Comparison of ENCODE assay signal across 3 cellular contexts in the genomic region with DNA sequence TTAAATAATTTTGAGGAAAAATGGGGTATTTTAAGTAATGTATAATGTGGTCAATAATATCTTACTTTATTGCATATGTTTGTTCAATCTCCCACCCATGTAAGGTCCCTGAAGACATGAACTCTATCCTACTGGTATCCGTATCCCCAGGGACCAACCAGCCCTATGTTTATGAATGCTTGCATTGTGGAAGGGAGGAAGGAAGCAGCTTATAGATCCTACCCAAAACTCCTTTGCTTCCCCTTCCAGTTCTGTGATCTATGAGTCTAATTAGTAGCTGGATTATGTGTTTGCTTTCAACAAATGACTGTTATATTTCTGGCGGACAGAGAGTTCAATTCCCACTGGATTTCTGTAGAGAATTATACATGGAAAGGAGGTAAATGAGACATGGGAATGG.
TF ChIP-seq lines count a peak whose summit lies in the region.

No MANE protein-coding gene starts in this region.

TF ChIP-seq in SK-N-SH, 30 proteins besides CTCF, POLR2A, EP300 and RAD21 (continues in another document):
- TF ChIP-seq, protein P1, sequence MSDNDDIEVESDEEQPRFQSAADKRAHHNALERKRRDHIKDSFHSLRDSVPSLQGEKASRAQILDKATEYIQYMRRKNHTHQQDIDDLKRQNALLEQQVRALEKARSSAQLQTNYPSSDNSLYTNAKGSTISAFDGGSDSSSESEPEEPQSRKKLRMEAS (IDR thresholded peaks at IDR 0.05; ENCODE audit: low read depth): no peak
- no peak for TF ChIP-seq RFX5 (IDR thresholded peaks at IDR 0.05; ENCODE audit: low read length)
- TF ChIP-seq TAF1 (IDR thresholded peaks at IDR 0.05; ENCODE audit: borderline replicate concordance, low read depth, low read length): no peak
- TF ChIP-seq, protein P2, sequence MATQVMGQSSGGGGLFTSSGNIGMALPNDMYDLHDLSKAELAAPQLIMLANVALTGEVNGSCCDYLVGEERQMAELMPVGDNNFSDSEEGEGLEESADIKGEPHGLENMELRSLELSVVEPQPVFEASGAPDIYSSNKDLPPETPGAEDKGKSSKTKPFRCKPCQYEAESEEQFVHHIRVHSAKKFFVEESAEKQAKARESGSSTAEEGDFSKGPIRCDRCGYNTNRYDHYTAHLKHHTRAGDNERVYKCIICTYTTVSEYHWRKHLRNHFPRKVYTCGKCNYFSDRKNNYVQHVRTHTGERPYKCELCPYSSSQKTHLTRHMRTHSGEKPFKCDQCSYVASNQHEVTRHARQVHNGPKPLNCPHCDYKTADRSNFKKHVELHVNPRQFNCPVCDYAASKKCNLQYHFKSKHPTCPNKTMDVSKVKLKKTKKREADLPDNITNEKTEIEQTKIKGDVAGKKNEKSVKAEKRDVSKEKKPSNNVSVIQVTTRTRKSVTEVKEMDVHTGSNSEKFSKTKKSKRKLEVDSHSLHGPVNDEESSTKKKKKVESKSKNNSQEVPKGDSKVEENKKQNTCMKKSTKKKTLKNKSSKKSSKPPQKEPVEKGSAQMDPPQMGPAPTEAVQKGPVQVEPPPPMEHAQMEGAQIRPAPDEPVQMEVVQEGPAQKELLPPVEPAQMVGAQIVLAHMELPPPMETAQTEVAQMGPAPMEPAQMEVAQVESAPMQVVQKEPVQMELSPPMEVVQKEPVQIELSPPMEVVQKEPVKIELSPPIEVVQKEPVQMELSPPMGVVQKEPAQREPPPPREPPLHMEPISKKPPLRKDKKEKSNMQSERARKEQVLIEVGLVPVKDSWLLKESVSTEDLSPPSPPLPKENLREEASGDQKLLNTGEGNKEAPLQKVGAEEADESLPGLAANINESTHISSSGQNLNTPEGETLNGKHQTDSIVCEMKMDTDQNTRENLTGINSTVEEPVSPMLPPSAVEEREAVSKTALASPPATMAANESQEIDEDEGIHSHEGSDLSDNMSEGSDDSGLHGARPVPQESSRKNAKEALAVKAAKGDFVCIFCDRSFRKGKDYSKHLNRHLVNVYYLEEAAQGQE (IDR thresholded peaks at IDR 0.05; ENCODE audit: low read depth, low read length): no peak
- TF ChIP-seq, protein P3, sequence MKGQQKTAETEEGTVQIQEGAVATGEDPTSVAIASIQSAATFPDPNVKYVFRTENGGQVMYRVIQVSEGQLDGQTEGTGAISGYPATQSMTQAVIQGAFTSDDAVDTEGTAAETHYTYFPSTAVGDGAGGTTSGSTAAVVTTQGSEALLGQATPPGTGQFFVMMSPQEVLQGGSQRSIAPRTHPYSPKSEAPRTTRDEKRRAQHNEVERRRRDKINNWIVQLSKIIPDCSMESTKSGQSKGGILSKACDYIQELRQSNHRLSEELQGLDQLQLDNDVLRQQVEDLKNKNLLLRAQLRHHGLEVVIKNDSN (IDR thresholded peaks at IDR 0.05; ENCODE audit: borderline replicate concordance, low read depth): no peak
- TF ChIP-seq, protein P4, sequence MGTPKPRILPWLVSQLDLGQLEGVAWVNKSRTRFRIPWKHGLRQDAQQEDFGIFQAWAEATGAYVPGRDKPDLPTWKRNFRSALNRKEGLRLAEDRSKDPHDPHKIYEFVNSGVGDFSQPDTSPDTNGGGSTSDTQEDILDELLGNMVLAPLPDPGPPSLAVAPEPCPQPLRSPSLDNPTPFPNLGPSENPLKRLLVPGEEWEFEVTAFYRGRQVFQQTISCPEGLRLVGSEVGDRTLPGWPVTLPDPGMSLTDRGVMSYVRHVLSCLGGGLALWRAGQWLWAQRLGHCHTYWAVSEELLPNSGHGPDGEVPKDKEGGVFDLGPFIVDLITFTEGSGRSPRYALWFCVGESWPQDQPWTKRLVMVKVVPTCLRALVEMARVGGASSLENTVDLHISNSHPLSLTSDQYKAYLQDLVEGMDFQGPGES (IDR thresholded peaks at IDR 0.05; ENCODE audit: low read depth, low read length): no peak
- no peak for TF ChIP-seq FOXJ3 (CRISPR knock-in tag; IDR thresholded peaks at IDR 0.05)
- no peak for TF ChIP-seq SMC3 (IDR thresholded peaks at IDR 0.05; ENCODE audit: low read depth, low read length)
- TF ChIP-seq SIN3A (IDR thresholded peaks at IDR 0.05; ENCODE audit: borderline replicate concordance, low read depth, low read length): no peak
- no peak for TF ChIP-seq GATA2 (CRISPR knock-in tag; IDR thresholded peaks at IDR 0.05)
- no peak for TF ChIP-seq MXI1 (IDR thresholded peaks at IDR 0.05; ENCODE audit: low read depth, low read length)

TF ChIP-seq in SK-N-SH treated with all-trans-retinoic acid at 6 μM for 48 hours, 23 proteins besides CTCF, POLR2A, EP300 and RAD21:
- no peak for TF ChIP-seq ISL1 (CRISPR knock-in tag; IDR thresholded peaks at IDR 0.05)
- TF ChIP-seq, protein P5, sequence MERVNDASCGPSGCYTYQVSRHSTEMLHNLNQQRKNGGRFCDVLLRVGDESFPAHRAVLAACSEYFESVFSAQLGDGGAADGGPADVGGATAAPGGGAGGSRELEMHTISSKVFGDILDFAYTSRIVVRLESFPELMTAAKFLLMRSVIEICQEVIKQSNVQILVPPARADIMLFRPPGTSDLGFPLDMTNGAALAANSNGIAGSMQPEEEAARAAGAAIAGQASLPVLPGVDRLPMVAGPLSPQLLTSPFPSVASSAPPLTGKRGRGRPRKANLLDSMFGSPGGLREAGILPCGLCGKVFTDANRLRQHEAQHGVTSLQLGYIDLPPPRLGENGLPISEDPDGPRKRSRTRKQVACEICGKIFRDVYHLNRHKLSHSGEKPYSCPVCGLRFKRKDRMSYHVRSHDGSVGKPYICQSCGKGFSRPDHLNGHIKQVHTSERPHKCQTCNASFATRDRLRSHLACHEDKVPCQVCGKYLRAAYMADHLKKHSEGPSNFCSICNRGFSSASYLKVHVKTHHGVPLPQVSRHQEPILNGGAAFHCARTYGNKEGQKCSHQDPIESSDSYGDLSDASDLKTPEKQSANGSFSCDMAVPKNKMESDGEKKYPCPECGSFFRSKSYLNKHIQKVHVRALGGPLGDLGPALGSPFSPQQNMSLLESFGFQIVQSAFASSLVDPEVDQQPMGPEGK (CRISPR knock-in tag; IDR thresholded peaks at IDR 0.05; ENCODE audit: borderline replicate concordance): no peak
- TF ChIP-seq TCF4 (CRISPR knock-in tag; IDR thresholded peaks at IDR 0.05; ENCODE audit: borderline replicate concordance): no peak
- TF ChIP-seq ARNTL (CRISPR knock-in tag; IDR thresholded peaks at IDR 0.05; ENCODE audit: borderline replicate concordance, low read depth): no peak
- TF ChIP-seq ZFP3 (CRISPR knock-in tag; IDR thresholded peaks at IDR 0.05): no peak
- TF ChIP-seq, protein P6, sequence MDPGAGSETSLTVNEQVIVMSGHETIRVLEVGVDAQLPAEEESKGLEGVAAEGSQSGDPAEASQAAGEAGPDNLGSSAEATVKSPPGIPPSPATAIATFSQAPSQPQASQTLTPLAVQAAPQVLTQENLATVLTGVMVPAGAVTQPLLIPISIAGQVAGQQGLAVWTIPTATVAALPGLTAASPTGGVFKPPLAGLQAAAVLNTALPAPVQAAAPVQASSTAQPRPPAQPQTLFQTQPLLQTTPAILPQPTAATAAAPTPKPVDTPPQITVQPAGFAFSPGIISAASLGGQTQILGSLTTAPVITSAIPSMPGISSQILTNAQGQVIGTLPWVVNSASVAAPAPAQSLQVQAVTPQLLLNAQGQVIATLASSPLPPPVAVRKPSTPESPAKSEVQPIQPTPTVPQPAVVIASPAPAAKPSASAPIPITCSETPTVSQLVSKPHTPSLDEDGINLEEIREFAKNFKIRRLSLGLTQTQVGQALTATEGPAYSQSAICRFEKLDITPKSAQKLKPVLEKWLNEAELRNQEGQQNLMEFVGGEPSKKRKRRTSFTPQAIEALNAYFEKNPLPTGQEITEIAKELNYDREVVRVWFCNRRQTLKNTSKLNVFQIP (CRISPR knock-in tag; IDR thresholded peaks at IDR 0.05; ENCODE audit: borderline replicate concordance, low read depth): no peak

TF ChIP-seq in IMR-90, 13 proteins besides CTCF, POLR2A, EP300 and RAD21:
- no peak for TF ChIP-seq RCOR1 (IDR thresholded peaks at IDR 0.05; ENCODE audit: insufficient replicate concordance, low read length)
- TF ChIP-seq CHD1 (IDR thresholded peaks at IDR 0.05; ENCODE audit: low read depth, low read length): no peak
- TF ChIP-seq, protein P7, sequence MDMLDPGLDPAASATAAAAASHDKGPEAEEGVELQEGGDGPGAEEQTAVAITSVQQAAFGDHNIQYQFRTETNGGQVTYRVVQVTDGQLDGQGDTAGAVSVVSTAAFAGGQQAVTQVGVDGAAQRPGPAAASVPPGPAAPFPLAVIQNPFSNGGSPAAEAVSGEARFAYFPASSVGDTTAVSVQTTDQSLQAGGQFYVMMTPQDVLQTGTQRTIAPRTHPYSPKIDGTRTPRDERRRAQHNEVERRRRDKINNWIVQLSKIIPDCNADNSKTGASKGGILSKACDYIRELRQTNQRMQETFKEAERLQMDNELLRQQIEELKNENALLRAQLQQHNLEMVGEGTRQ (IDR thresholded peaks at IDR 0.05; ENCODE audit: low read depth, low read length): no peak
- no peak for TF ChIP-seq BHLHE40 (IDR thresholded peaks at IDR 0.05; ENCODE audit: low read depth, low read length)
- no peak for TF ChIP-seq RFX5 (IDR thresholded peaks at IDR 0.05; ENCODE audit: low read depth, low read length)
- TF ChIP-seq, protein P8, sequence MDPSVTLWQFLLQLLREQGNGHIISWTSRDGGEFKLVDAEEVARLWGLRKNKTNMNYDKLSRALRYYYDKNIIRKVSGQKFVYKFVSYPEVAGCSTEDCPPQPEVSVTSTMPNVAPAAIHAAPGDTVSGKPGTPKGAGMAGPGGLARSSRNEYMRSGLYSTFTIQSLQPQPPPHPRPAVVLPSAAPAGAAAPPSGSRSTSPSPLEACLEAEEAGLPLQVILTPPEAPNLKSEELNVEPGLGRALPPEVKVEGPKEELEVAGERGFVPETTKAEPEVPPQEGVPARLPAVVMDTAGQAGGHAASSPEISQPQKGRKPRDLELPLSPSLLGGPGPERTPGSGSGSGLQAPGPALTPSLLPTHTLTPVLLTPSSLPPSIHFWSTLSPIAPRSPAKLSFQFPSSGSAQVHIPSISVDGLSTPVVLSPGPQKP (IDR thresholded peaks at IDR 0.05; ENCODE audit: borderline replicate concordance, low read depth, low read length): no peak
